Comparison of ENCODE assay signal across 17 cellular contexts in the genomic region with DNA sequence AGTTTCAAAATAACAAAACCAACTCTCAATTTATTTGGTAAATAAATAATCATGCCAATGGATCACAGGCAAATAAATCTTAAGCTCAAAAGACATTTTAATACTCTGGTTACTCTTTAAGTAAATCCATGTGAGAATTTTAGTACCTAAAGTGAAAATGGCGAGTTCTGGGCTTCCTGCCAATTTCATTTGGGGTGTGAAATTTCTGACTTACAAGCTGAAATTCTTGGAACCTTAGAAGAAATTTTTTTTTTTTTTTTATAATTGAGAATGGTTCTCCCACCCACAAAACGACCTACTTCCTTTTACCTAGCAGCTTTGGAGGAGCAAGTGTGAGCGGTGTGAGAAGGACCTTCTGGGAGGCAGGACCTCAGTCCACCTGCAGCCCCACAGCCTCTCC.
DNase-seq lines count a peak whose midpoint lies in the region; ATAC-seq and TF ChIP-seq lines count a peak whose summit lies in the region.
"Had no signal": no experiment of that assay in that cellular context is flagged by ENCODE, and none has a peak within 500 bp of the region (broad histone marks: within the 10 kb centered on the region; RNA-seq: fewer than 3 reads in every experiment).

No MANE protein-coding gene starts in this region.

- no peaks in the 10 kb centered on the region for H3K79me1 ChIP-seq in neuronal stem cell (ENCODE audit: low read depth, low read length)

- H4K91ac ChIP-seq in neuronal stem cell (ENCODE audit: low read depth, low read length, poor library complexity): no peak overlapping the region

- H2AK5ac ChIP-seq in neuronal stem cell (ENCODE audit: low read depth, low read length): no peak overlapping the region

- no peak overlapping the region for H2BK120ac ChIP-seq in neuronal stem cell (ENCODE audit: low read depth, low read length)

- peak overlapping the region; percentile 53 for H3K4ac ChIP-seq in neuronal stem cell (ENCODE audit: low read length)

- H4K8ac ChIP-seq in neuronal stem cell (ENCODE audit: low read depth, low read length): no peak overlapping the region

- POLR2A ChIA-PET in RWPE1 (lab: Yijun Ruan, JAX; ENCODE audit: low non-redundant PET): no interaction called here

- peak overlapping the region; percentile 79 for H3K18ac ChIP-seq in neuronal stem cell (ENCODE audit: low read length)

- no peak overlapping the region for H3K23ac ChIP-seq in neuronal stem cell (ENCODE audit: low read depth, low read length, poor library complexity)

- no peak overlapping the region for H3K4me2 ChIP-seq in neuronal stem cell (ENCODE audit: insufficient read depth, low read length, poor library complexity, severe bottlenecking)

- ATAC-seq in foreskin keratinocyte (no peak), HG03175 (IDR thresholded peaks at IDR 0.05; ENCODE audit: unreplicated experiment) (no peak)
- ATAC-seq: K562 had no signal

- no peak overlapping the region for H3K9ac ChIP-seq in neuronal stem cell (ENCODE audit: low read depth, low read length, poor library complexity)

- in situ Hi-C loops in G401 (cut with HindIII; ENCODE audit: low sequenced_read_pairs) (no loop called here), astrocyte of the cerebellum (cut with HindIII; ENCODE audit: low sequenced_read_pairs) (no loop called here)

- H3K27me3 ChIP-seq in neuronal stem cell (ENCODE audit: control insufficient read depth in 3 of 3, insufficient read depth in 3 of 3, low read depth in 1 of 3, low read length in 3 of 3): no peaks in the 10 kb centered on the region
- H3K27me3 ChIP-seq in foreskin keratinocyte: no peaks in the 10 kb centered on the region
- H3K27me3 ChIP-seq: SJSA1 had no signal

- no peak overlapping the region for H3K4me3 ChIP-seq in astrocyte of the cerebellum (ENCODE audit: low read depth, low read length)
- H3K4me3 ChIP-seq in neuronal stem cell (ENCODE audit: low read length in 2 of 2): no peak overlapping the region
- H3K4me3 ChIP-seq: K562, SJSA1 had no signal

- no peak overlapping the region for H2BK5ac ChIP-seq in neuronal stem cell (ENCODE audit: low read length)

- TF ChIP-seq CTCF in astrocyte of the cerebellum (IDR thresholded peaks at IDR 0.05; ENCODE audit: low read depth, low read length, missing control alignments) (no peak), foreskin keratinocyte (conservative IDR thresholded peaks at IDR 0.05) (no peak), RWPE1 (conservative IDR thresholded peaks at IDR 0.05; ENCODE audit: low read depth) (no peak)

- H3K36me3 ChIP-seq in neuronal stem cell (replicated peaks in 1 of 2; ENCODE audit: control insufficient read depth in 2 of 2, insufficient read depth in 2 of 2, low read length in 2 of 2): no peaks in the 10 kb centered on the region
- H3K36me3 ChIP-seq: SJSA1 had no signal

- H3K9me3 ChIP-seq in neuronal stem cell (replicated peaks in 1 of 2; ENCODE audit: control insufficient read depth in 2 of 2, insufficient read depth in 1 of 2, low read depth in 1 of 2, low read length in 2 of 2): no peaks in the 10 kb centered on the region
- H3K9me3 ChIP-seq: SJSA1 had no signal

- H3K14ac ChIP-seq in neuronal stem cell (ENCODE audit: low read length): no peak overlapping the region

- H3K27ac ChIP-seq in neuronal stem cell (replicated peaks; ENCODE audit: low read length): no peak overlapping the region
- H3K27ac ChIP-seq in foreskin keratinocyte: no peak overlapping the region
- no peak overlapping the region for H3K27ac ChIP-seq in RWPE1
- H3K27ac ChIP-seq: 22Rv1, HL-60, SJSA1 had no signal

- no peak overlapping the region for H2BK12ac ChIP-seq in neuronal stem cell (ENCODE audit: low read length)

- no peak overlapping the region for H2AFZ ChIP-seq in neuronal stem cell (ENCODE audit: low read length)

- DNase-seq in DMS 273 (lab: John Stamatoyannopoulos, UW; ENCODE audit: unreplicated experiment) (peak; percentile 3), DMS 273 treated with DMSO at 0.1 percent for 48 hours (lab: John Stamatoyannopoulos, UW) (no peak), G401 (ENCODE audit: low spot score) (peak; percentile 25), astrocyte of the cerebellum (ENCODE audit: low read depth) (peak; percentile 28), neuronal stem cell (ENCODE audit: low spot score) (no peak), foreskin keratinocyte (no peak), RWPE1 (ENCODE audit: low spot score) (no peak)
- DNase-seq: C1 segment of cervical spinal cord, HCEC 1CT, NCI-H1092, NCI-H2107, NCI-H510A treated with DMSO at 0.1 percent for 48 hours had no signal

- peaks cover 0 to 4% of the 10 kb centered on the region in 2 donors for H3K4me1 ChIP-seq in neuronal stem cell (ENCODE audit: control insufficient read depth in 2 of 2, insufficient read depth in 1 of 2, low read depth in 1 of 2, low read length in 2 of 2)
- H3K4me1 ChIP-seq in foreskin keratinocyte: no peaks in the 10 kb centered on the region
- H3K4me1 ChIP-seq: SJSA1 had no signal

- no peak overlapping the region for H2BK15ac ChIP-seq in neuronal stem cell (ENCODE audit: low read length)

- CTCF ChIA-PET in RWPE1 (lab: Yijun Ruan, JAX): no interaction called here

- no CpG with 5 or more reads among the region's 3 CpGs for WGBS in neuronal stem cell (ENCODE audit: extremely low coverage in 2 of 2, insufficient read length in 2 of 2, insufficient replicate concordance in 1 of 2), 2 donors

Comparison
In these comparisons a context has a peak if more than half of its experiments do, and no peak if none do; other contexts are left out.
1. DNase-seq: peak in DMS 273 (single experiment), G401 (single experiment) and astrocyte of the cerebellum (single experiment); none in DMS 273 treated with DMSO at 0.1 percent for 48 hours (single experiment), neuronal stem cell (single experiment), foreskin keratinocyte (0 of 2) and RWPE1 (single experiment).